ENCODE assay signal across 8 cellular contexts in genomic region chr14:91315844-91316267, GRCh38.
DNase-seq lines count a peak whose midpoint lies in the region; ATAC-seq and TF ChIP-seq lines count a peak whose summit lies in the region.

No MANE protein-coding gene starts in this region.

- TF ChIP-seq POLR2A in gastrocnemius medialis (IDR thresholded peaks at IDR 0.05): no peak

- H3K4me3 Mint-ChIP-seq in CD4-positive, alpha-beta T cell: peak overlapping the region; percentile 77

- H3K4me1 ChIP-seq in neutrophil (ENCODE audit: control insufficient read depth in 1 of 2, insufficient read depth in 1 of 2, low read depth in 1 of 2, low read length in 1 of 2) (peaks cover 34 to 40% of the 10 kb centered on the region in 2 experiments), gastrocnemius medialis (peaks cover 0 to 7% of the 10 kb centered on the region in 2 donors)

- CTCF ChIA-PET in CD4-positive, alpha-beta T cell (lab: Charles Lee): interaction anchor here (0.8 to 1.4 kb wide), 6 partner anchors 35 to 201 kb away, joined by 3 to 8 read pairs (median 4); partner anchors contain the start of gene CCDC88C

- H3K9me3 ChIP-seq in CD4-positive, alpha-beta T cell (ENCODE audit: control insufficient read depth, low read length): no peaks in the 10 kb centered on the region
- H3K9me3 ChIP-seq in neutrophil: no peaks in the 10 kb centered on the region
- no peaks in the 10 kb centered on the region for H3K9me3 ChIP-seq in gastrocnemius medialis

- no peaks in the 10 kb centered on the region for H3K27me3 Mint-ChIP-seq in CD4-positive, alpha-beta T cell

- peaks cover 75% of the 10 kb centered on the region for H3K4me1 Mint-ChIP-seq in CD4-positive, alpha-beta T cell (ENCODE audit: low read depth)

- intact Hi-C loops in CD4-positive, alpha-beta T cell (cut with DNase I, micrococcal nuclease): loop anchor here (1.0 to 5.0 kb wide), 4 partner anchors 8 to 191 kb away; partner anchors contain the start of gene GPR68 (in 1 of the 2)
- intact Hi-C loops in gastrocnemius medialis (cut with DNase I; ENCODE audit: low total_unique reads): no loop called here

- peak; percentile 60 to 84 (median 74) for DNase-seq in CD4-positive, alpha-beta T cell
- peak; percentile 93 for DNase-seq in Jurkat, Clone E6-1 (ENCODE audit: low read depth, low spot score)
- DNase-seq in activated CD8-positive, alpha-beta memory T cell treated with anti-CD3 and anti-CD28 coated beads for 48 hours (ENCODE audit: low read depth in 2 of 3, low spot score in 2 of 3): peak; percentile 52 to 80 (median 68)
- no peak for DNase-seq in A172 (ENCODE audit: low spot score)
- DNase-seq in amygdala (lab: John Stamatoyannopoulos, UW): no peak
- no peak for DNase-seq in gastrocnemius medialis

- H3K27ac Mint-ChIP-seq in CD4-positive, alpha-beta T cell: peak overlapping the region; percentile 97

- in situ Hi-C loops in gastrocnemius medialis (cut with MboI; ENCODE audit: low sequenced_read_pairs in 4 of 4): no loop called here

- H3K4me3 ChIP-seq in Jurkat, Clone E6-1 (ENCODE audit: low read length): no peak overlapping the region; the same call in none of the 2 replicates
- peak overlapping the region in 1 of 2 experiments; percentile 17 for H3K4me3 ChIP-seq in neutrophil (ENCODE audit: low read depth in 1 of 2, low read length in 1 of 2)
- no peak overlapping the region for H3K4me3 ChIP-seq in gastrocnemius medialis

- H3K36me3 ChIP-seq in neutrophil: peaks cover 66% of the 10 kb centered on the region
- H3K36me3 ChIP-seq in gastrocnemius medialis: no peaks in the 10 kb centered on the region

- POLR2A ChIA-PET in CD4-positive, alpha-beta T cell (lab: Charles Lee): interaction anchor here (0.7 to 2.7 kb wide), 12 partner anchors 9 to 201 kb away, joined by 3 to 16 read pairs (median 6); partner anchors contain the start of gene CCDC88C

- H3K36me3 Mint-ChIP-seq in CD4-positive, alpha-beta T cell (ENCODE audit: low read depth): peaks cover 86% of the 10 kb centered on the region

- no peaks in the 10 kb centered on the region for H3K27me3 ChIP-seq in CD4-positive, alpha-beta T cell (ENCODE audit: control insufficient read depth, insufficient read depth, low read length)
- no peaks in the 10 kb centered on the region for H3K27me3 ChIP-seq in neutrophil
- H3K27me3 ChIP-seq in gastrocnemius medialis: no peaks in the 10 kb centered on the region

- peak; percentile 73 for ATAC-seq in CD4-positive, alpha-beta T cell (ENCODE audit: poor library complexity)
- ATAC-seq in GM21390 (IDR thresholded peaks at IDR 0.05; ENCODE audit: unreplicated experiment) (peak; percentile 84), gastrocnemius medialis (no peak)

- no peaks in the 10 kb centered on the region for H3K9me3 Mint-ChIP-seq in CD4-positive, alpha-beta T cell

- H3K27ac ChIP-seq in CD4-positive, alpha-beta T cell (ENCODE audit: low read depth, low read length): peak overlapping the region; percentile 89
- H3K27ac ChIP-seq in neutrophil: peak overlapping the region; percentile 76
- H3K27ac ChIP-seq in gastrocnemius medialis: no peak overlapping the region

- peak; percentile 17 for TF ChIP-seq CTCF in CD4-positive, alpha-beta T cell (IDR thresholded peaks at IDR 0.05)
- no peak for TF ChIP-seq CTCF in neutrophil (IDR thresholded peaks at IDR 0.05)
- no peak for TF ChIP-seq CTCF in gastrocnemius medialis (IDR thresholded peaks at IDR 0.05 in 4 of 5, conservative IDR thresholded peaks at IDR 0.05 in 1 of 5)

Comparison
In these comparisons a context has a peak if more than half of its experiments do, and no peak if none do; other contexts are left out.
1. ATAC-seq: peak in CD4-positive, alpha-beta T cell (single experiment) and GM21390 (single experiment); none in gastrocnemius medialis (0 of 2).
2. DNase-seq: peak in CD4-positive, alpha-beta T cell (10 of 10), Jurkat, Clone E6-1 (single experiment) and activated CD8-positive, alpha-beta memory T cell treated with anti-CD3 and anti-CD28 coated beads for 48 hours (3 of 3); none in A172 (single experiment), amygdala (0 of 56) and gastrocnemius medialis (0 of 2).
3. H3K27ac ChIP-seq: peak in CD4-positive, alpha-beta T cell (single experiment) and neutrophil (single experiment); none in gastrocnemius medialis (0 of 4).